ENCODE assay signal across 1 cellular context in genomic region chr1:12166834-12167492, GRCh38.
TF ChIP-seq lines count a peak whose summit lies in the region.

TNFRSF1B (plus strand) TSS chr1:12166991; CDS start chr1:12167092, 101 bp downstream.

TF ChIP-seq in GM12878, 131 proteins besides CTCF, POLR2A, EP300 and RAD21 (continued from another document and continues in another):
- TF ChIP-seq ZNF687 (IDR thresholded peaks at IDR 0.05) (peak; percentile 95), HSF1 (IDR thresholded peaks at IDR 0.05; ENCODE audit: low read depth, low read length) (no peak), NFXL1 (IDR thresholded peaks at IDR 0.05; ENCODE audit: borderline replicate concordance) (0 out of 2 replicates have a peak, but pooled peaks have one; percentile 71), ZBTB11 (CRISPR knock-in tag; IDR thresholded peaks at IDR 0.05) (no peak), IRF5 (IDR thresholded peaks at IDR 0.05; ENCODE audit: borderline replicate concordance) (no peak), ESRRA (IDR thresholded peaks at IDR 0.05; ENCODE audit: low read length) (no peak), SRF (IDR thresholded peaks at IDR 0.05; ENCODE audit: low read depth in 2 of 2, low read length in 2 of 2) (no peak), POU2F2 (IDR thresholded peaks at IDR 0.05; ENCODE audit: borderline replicate concordance, low read depth, low read length) (peak; percentile 83; the same call in 2 of the 3 replicates), FOXK2 (IDR thresholded peaks at IDR 0.05) (no peak), PAX8 (IDR thresholded peaks at IDR 0.05) (no peak), MXI1 (IDR thresholded peaks at IDR 0.05; ENCODE audit: low read depth, low read length) (no peak; the same call in 1 of the 2 replicates), NR2C2 (IDR thresholded peaks at IDR 0.05; ENCODE audit: borderline replicate concordance, control insufficient read depth, insufficient read length, low read depth) (no peak), CBX3 (IDR thresholded peaks at IDR 0.05; ENCODE audit: borderline replicate concordance, low read depth) (no peak), NFIC (IDR thresholded peaks at IDR 0.05; ENCODE audit: low read depth, low read length) (no peak), BCLAF1 (IDR thresholded peaks at IDR 0.05) (peak; percentile 57; the same call in 1 of the 2 replicates), JUND (IDR thresholded peaks at IDR 0.05; ENCODE audit: low read depth, low read length) (no peak), POLR2AphosphoS2 (IDR thresholded peaks at IDR 0.05; ENCODE audit: low read depth, low read length) (peak; percentile 83), CEBPB (IDR thresholded peaks at IDR 0.05; ENCODE audit: borderline replicate concordance in 1 of 2, low read depth in 2 of 2, low read length in 2 of 2) (no peak), CEBPZ (IDR thresholded peaks at IDR 0.05; ENCODE audit: low read depth, low read length) (no peak), TCF12 (IDR thresholded peaks at IDR 0.05; ENCODE audit: low read depth, low read length) (0 out of 2 replicates have a peak, but pooled peaks have one; percentile 14), RUNX3 (IDR thresholded peaks at IDR 0.05; ENCODE audit: low read length) (no peak), RFX5 (IDR thresholded peaks at IDR 0.05; ENCODE audit: low read depth, low read length) (no peak), CBX5 (IDR thresholded peaks at IDR 0.05; ENCODE audit: low read depth) (no peak), CHD2 (IDR thresholded peaks at IDR 0.05; ENCODE audit: borderline replicate concordance, low read depth, low read length) (no peak), STAT3 (IDR thresholded peaks at IDR 0.05; ENCODE audit: low read depth, low read length) (no peak), BRCA1 (IDR thresholded peaks at IDR 0.05; ENCODE audit: low read depth, low read length) (no peak), EGR1 (IDR thresholded peaks at IDR 0.05; ENCODE audit: borderline replicate concordance in 1 of 2, low read depth in 2 of 2, low read length in 2 of 2) (no peak), ZNF24 (IDR thresholded peaks at IDR 0.05) (no peak), PML (IDR thresholded peaks at IDR 0.05; ENCODE audit: low read length) (no peak), IRF3 (IDR thresholded peaks at IDR 0.05) (no peak), DPF2 (IDR thresholded peaks at IDR 0.05) (peak; percentile 97), ZNF384 (IDR thresholded peaks at IDR 0.05; ENCODE audit: borderline replicate concordance, low read depth, low read length) (no peak), RELA (IDR thresholded peaks at IDR 0.05; ENCODE audit: borderline replicate concordance, partially characterized antibody) (peak; percentile 34), PRDM15 (CRISPR knock-in tag; IDR thresholded peaks at IDR 0.05) (no peak), KLF5 (IDR thresholded peaks at IDR 0.05; ENCODE audit: partially characterized antibody) (no peak)
